ENCODE assay signal across 15 cellular contexts in the genomic region with DNA sequence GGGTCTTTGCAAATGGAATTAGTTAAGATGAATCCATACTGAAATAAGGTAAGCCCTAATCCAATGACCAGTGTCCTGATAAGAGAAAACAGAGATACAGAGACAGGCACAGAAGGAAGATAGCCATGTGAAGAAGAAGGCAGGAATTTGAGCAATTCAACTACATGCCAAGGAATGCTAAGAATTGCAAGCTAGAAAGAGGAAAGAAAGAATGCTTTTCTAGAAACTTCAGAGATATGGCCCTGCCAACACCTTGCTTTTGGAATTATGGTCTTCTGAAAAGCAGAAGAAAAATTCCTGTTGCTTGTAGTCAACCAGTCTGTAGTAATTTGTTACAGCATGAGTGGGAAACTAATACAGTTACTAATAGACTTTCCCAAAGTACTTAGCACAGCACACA.
DNase-seq lines count a peak whose midpoint lies in the region; ATAC-seq and TF ChIP-seq lines count a peak whose summit lies in the region.
"Had no signal": no experiment of that assay in that cellular context is flagged by ENCODE, and none has a peak within 500 bp of the region (broad histone marks: within the 10 kb centered on the region; RNA-seq: fewer than 3 reads in every experiment).

No MANE protein-coding gene starts in this region.

- peak; percentile 71 for DNase-seq in AG10803 (ENCODE audit: low read depth)
- DNase-seq in M059J (ENCODE audit: low read depth) = peak; percentile 18
- peak; percentile 44 for DNase-seq in choroid plexus epithelial cell (ENCODE audit: low read depth)
- DNase-seq in kidney glomerular epithelial cell (lab: John Stamatoyannopoulos, UW) = peak; percentile 17
- DNase-seq in 8988T = no peak
- DNase-seq in activated CD4-positive, alpha-beta T cell treated with anti-CD3 and anti-CD28 coated beads for 48 hours = no peak
- DNase-seq in NCI-H510A treated with DMSO at 0.1 percent for 48 hours (lab: John Stamatoyannopoulos, UW) = no peak
- DNase-seq: DMS 273 treated with DMSO at 0.1 percent for 48 hours, H9, MV-4-11, NCI-H1417, NCI-H187 treated with DMSO at 0.1 percent for 48 hours, NCI-H2171 had no signal

- no peak overlapping the region for H3K4me3 ChIP-seq in AG10803 (ENCODE audit: low read length)
- no peak overlapping the region for H3K4me3 ChIP-seq in choroid plexus epithelial cell (ENCODE audit: low read depth, low read length)

- TF ChIP-seq CTCF in AG10803 (conservative IDR thresholded peaks at IDR 0.05; ENCODE audit: low read length) = no peak
- no peak for TF ChIP-seq CTCF in choroid plexus epithelial cell (conservative IDR thresholded peaks at IDR 0.05; ENCODE audit: low read depth, low read length)

- ATAC-seq in GM19328 (IDR thresholded peaks at IDR 0.05; ENCODE audit: unreplicated experiment) = no peak
- ATAC-seq: Panc1 had no signal

Comparison
In these comparisons a context has a peak if more than half of its experiments do, and no peak if none do; other contexts are left out.
1. DNase-seq: peak in AG10803 (single experiment), M059J (single experiment), choroid plexus epithelial cell (single experiment) and kidney glomerular epithelial cell (single experiment); none in 8988T (single experiment), activated CD4-positive, alpha-beta T cell treated with anti-CD3 and anti-CD28 coated beads for 48 hours (single experiment) and NCI-H510A treated with DMSO at 0.1 percent for 48 hours (single experiment).